1 cellular context compared by ENCODE assay signal in the genomic region with DNA sequence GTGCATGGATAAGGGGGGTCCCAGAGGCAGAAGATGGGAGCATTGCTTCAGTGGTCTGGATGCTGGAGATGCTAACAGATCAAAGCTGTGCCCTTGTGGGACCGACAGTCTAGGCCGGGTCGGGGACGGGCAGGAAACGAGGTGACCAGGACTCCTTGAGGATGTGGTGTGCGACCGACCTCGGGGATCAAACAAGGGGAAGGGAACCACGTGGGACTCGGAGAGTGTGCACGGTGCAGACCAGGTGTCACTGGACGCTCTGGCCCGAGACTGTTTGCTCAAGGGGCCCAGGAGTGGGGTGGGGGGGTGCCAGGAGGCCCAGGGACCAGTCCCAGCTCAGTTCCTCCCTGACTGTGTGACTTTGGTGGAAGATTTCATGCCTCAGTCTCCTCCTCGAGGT.
TF ChIP-seq lines count a peak whose summit lies in the region.

No MANE protein-coding gene starts in this region.

TF ChIP-seq in HepG2, 621 proteins besides CTCF, POLR2A, EP300 and RAD21 (continued from another document and continues in another):
- TF ChIP-seq, protein P1, sequence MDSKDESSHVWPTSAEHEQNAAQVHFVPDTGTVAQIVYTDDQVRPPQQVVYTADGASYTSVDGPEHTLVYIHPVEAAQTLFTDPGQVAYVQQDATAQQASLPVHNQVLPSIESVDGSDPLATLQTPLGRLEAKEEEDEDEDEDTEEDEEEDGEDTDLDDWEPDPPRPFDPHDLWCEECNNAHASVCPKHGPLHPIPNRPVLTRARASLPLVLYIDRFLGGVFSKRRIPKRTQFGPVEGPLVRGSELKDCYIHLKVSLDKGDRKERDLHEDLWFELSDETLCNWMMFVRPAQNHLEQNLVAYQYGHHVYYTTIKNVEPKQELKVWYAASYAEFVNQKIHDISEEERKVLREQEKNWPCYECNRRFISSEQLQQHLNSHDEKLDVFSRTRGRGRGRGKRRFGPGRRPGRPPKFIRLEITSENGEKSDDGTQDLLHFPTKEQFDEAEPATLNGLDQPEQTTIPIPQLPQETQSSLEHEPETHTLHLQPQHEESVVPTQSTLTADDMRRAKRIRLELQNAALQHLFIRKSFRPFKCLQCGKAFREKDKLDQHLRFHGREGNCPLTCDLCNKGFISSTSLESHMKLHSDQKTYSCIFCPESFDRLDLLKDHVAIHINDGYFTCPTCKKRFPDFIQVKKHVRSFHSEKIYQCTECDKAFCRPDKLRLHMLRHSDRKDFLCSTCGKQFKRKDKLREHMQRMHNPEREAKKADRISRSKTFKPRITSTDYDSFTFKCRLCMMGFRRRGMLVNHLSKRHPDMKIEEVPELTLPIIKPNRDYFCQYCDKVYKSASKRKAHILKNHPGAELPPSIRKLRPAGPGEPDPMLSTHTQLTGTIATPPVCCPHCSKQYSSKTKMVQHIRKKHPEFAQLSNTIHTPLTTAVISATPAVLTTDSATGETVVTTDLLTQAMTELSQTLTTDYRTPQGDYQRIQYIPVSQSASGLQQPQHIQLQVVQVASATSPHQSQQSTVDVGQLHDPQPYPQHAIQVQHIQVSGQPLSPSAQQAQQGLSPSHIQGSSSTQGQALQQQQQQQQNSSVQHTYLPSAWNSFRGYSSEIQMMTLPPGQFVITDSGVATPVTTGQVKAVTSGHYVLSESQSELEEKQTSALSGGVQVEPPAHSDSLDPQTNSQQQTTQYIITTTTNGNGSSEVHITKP (CRISPR knock-in tag; IDR thresholded peaks at IDR 0.05; ENCODE audit: low read depth), result no peak
- no peak for TF ChIP-seq ZNF776 (CRISPR knock-in tag; IDR thresholded peaks at IDR 0.05)
- no peak for TF ChIP-seq ZNF589 (CRISPR knock-in tag; conservative IDR thresholded peaks at IDR 0.05)
- TF ChIP-seq SAFB2 (CRISPR knock-in tag; IDR thresholded peaks at IDR 0.05; ENCODE audit: borderline replicate concordance, low read depth), result no peak
- no peak for TF ChIP-seq HNF4G (IDR thresholded peaks at IDR 0.05; ENCODE audit: borderline replicate concordance, low read depth, low read length)
- TF ChIP-seq HNF4G (CRISPR knock-in tag; IDR thresholded peaks at IDR 0.05; ENCODE audit: borderline replicate concordance, low read depth), result no peak
- no peak for TF ChIP-seq XRCC5 (optimal IDR thresholded peaks at IDR 0.05; ENCODE audit: low read length)
- TF ChIP-seq, protein P2, sequence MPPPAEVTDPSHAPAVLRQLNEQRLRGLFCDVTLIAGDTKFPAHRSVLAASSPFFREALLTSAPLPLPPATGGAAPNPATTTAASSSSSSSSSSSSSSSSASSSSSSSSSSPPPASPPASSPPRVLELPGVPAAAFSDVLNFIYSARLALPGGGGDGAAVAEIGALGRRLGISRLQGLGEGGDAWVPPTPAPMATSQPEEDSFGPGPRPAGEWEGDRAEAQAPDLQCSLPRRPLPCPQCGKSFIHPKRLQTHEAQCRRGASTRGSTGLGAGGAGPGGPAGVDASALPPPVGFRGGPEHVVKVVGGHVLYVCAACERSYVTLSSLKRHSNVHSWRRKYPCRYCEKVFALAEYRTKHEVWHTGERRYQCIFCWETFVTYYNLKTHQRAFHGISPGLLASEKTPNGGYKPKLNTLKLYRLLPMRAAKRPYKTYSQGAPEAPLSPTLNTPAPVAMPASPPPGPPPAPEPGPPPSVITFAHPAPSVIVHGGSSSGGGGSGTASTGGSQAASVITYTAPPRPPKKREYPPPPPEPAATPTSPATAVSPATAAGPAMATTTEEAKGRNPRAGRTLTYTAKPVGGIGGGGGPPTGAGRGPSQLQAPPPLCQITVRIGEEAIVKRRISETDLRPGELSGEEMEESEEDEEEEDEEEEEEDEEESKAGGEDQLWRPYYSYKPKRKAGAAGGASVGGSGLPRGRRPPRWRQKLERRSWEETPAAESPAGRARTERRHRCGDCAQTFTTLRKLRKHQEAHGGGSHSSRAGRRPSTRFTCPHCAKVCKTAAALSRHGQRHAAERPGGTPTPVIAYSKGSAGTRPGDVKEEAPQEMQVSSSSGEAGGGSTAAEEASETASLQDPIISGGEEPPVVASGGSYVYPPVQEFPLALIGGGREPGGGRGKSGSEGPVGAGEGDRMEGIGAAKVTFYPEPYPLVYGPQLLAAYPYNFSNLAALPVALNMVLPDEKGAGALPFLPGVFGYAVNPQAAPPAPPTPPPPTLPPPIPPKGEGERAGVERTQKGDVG (CRISPR knock-in tag; IDR thresholded peaks at IDR 0.05; ENCODE audit: borderline replicate concordance), result no peak
- no peak for TF ChIP-seq TGIF2 (CRISPR knock-in tag; IDR thresholded peaks at IDR 0.05)
- TF ChIP-seq, protein P3, sequence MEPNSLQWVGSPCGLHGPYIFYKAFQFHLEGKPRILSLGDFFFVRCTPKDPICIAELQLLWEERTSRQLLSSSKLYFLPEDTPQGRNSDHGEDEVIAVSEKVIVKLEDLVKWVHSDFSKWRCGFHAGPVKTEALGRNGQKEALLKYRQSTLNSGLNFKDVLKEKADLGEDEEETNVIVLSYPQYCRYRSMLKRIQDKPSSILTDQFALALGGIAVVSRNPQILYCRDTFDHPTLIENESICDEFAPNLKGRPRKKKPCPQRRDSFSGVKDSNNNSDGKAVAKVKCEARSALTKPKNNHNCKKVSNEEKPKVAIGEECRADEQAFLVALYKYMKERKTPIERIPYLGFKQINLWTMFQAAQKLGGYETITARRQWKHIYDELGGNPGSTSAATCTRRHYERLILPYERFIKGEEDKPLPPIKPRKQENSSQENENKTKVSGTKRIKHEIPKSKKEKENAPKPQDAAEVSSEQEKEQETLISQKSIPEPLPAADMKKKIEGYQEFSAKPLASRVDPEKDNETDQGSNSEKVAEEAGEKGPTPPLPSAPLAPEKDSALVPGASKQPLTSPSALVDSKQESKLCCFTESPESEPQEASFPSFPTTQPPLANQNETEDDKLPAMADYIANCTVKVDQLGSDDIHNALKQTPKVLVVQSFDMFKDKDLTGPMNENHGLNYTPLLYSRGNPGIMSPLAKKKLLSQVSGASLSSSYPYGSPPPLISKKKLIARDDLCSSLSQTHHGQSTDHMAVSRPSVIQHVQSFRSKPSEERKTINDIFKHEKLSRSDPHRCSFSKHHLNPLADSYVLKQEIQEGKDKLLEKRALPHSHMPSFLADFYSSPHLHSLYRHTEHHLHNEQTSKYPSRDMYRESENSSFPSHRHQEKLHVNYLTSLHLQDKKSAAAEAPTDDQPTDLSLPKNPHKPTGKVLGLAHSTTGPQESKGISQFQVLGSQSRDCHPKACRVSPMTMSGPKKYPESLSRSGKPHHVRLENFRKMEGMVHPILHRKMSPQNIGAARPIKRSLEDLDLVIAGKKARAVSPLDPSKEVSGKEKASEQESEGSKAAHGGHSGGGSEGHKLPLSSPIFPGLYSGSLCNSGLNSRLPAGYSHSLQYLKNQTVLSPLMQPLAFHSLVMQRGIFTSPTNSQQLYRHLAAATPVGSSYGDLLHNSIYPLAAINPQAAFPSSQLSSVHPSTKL (CRISPR knock-in tag; IDR thresholded peaks at IDR 0.05), result 0 out of 2 replicates have a peak, but pooled peaks have one; percentile 34
- TF ChIP-seq MAFG (CRISPR knock-in tag; IDR thresholded peaks at IDR 0.05), result no peak
- TF ChIP-seq THYN1 (CRISPR knock-in tag; IDR thresholded peaks at IDR 0.05; ENCODE audit: borderline replicate concordance, low read depth), result no peak
- TF ChIP-seq ZFX (CRISPR knock-in tag; IDR thresholded peaks at IDR 0.05; ENCODE audit: low read depth), result no peak
- no peak for TF ChIP-seq TCF7L2 (IDR thresholded peaks at IDR 0.05; ENCODE audit: low read depth, low read length)
- TF ChIP-seq, protein P4, sequence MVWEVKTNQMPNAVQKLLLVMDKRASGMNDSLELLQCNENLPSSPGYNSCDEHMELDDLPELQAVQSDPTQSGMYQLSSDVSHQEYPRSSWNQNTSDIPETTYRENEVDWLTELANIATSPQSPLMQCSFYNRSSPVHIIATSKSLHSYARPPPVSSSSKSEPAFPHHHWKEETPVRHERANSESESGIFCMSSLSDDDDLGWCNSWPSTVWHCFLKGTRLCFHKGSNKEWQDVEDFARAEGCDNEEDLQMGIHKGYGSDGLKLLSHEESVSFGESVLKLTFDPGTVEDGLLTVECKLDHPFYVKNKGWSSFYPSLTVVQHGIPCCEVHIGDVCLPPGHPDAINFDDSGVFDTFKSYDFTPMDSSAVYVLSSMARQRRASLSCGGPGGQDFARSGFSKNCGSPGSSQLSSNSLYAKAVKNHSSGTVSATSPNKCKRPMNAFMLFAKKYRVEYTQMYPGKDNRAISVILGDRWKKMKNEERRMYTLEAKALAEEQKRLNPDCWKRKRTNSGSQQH (CRISPR knock-in tag; IDR thresholded peaks at IDR 0.05; ENCODE audit: low read depth), result 0 out of 2 replicates have a peak, but pooled peaks have one; percentile 46
- no peak for TF ChIP-seq SALL2 (CRISPR knock-in tag; IDR thresholded peaks at IDR 0.05)
- TF ChIP-seq, protein P5, sequence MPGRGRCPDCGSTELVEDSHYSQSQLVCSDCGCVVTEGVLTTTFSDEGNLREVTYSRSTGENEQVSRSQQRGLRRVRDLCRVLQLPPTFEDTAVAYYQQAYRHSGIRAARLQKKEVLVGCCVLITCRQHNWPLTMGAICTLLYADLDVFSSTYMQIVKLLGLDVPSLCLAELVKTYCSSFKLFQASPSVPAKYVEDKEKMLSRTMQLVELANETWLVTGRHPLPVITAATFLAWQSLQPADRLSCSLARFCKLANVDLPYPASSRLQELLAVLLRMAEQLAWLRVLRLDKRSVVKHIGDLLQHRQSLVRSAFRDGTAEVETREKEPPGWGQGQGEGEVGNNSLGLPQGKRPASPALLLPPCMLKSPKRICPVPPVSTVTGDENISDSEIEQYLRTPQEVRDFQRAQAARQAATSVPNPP (CRISPR knock-in tag; IDR thresholded peaks at IDR 0.05), result no peak
- no peak for TF ChIP-seq NR2C2 (CRISPR knock-in tag; IDR thresholded peaks at IDR 0.05; ENCODE audit: borderline replicate concordance)
- no peak for TF ChIP-seq ZNF501 (CRISPR knock-in tag; IDR thresholded peaks at IDR 0.05)
- 0 out of 2 replicates have a peak, but pooled peaks have one; percentile 20 for TF ChIP-seq KDM2A (CRISPR knock-in tag; IDR thresholded peaks at IDR 0.05; ENCODE audit: borderline replicate concordance, low read depth)
- TF ChIP-seq, protein P6, sequence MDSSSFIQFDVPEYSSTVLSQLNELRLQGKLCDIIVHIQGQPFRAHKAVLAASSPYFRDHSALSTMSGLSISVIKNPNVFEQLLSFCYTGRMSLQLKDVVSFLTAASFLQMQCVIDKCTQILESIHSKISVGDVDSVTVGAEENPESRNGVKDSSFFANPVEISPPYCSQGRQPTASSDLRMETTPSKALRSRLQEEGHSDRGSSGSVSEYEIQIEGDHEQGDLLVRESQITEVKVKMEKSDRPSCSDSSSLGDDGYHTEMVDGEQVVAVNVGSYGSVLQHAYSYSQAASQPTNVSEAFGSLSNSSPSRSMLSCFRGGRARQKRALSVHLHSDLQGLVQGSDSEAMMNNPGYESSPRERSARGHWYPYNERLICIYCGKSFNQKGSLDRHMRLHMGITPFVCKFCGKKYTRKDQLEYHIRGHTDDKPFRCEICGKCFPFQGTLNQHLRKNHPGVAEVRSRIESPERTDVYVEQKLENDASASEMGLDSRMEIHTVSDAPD (CRISPR knock-in tag; IDR thresholded peaks at IDR 0.05), result no peak
- TF ChIP-seq, protein P7, sequence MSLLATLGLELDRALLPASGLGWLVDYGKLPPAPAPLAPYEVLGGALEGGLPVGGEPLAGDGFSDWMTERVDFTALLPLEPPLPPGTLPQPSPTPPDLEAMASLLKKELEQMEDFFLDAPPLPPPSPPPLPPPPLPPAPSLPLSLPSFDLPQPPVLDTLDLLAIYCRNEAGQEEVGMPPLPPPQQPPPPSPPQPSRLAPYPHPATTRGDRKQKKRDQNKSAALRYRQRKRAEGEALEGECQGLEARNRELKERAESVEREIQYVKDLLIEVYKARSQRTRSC (CRISPR knock-in tag; IDR thresholded peaks at IDR 0.05; ENCODE audit: low read depth), result no peak
- TF ChIP-seq KLF12 (CRISPR knock-in tag; IDR thresholded peaks at IDR 0.05; ENCODE audit: borderline replicate concordance), result no peak
- no peak for TF ChIP-seq NR3C1 (CRISPR knock-in tag; IDR thresholded peaks at IDR 0.05)
- TF ChIP-seq TAF15 (IDR thresholded peaks at IDR 0.05; ENCODE audit: low read depth, low read length, poor library complexity, severe bottlenecking), result no peak
- TF ChIP-seq ZIK1 (CRISPR knock-in tag; IDR thresholded peaks at IDR 0.05; ENCODE audit: borderline replicate concordance, low read depth), result no peak
- TF ChIP-seq CHD4 (IDR thresholded peaks at IDR 0.05; ENCODE audit: borderline replicate concordance, low read length), result no peak
- TF ChIP-seq, protein P8, sequence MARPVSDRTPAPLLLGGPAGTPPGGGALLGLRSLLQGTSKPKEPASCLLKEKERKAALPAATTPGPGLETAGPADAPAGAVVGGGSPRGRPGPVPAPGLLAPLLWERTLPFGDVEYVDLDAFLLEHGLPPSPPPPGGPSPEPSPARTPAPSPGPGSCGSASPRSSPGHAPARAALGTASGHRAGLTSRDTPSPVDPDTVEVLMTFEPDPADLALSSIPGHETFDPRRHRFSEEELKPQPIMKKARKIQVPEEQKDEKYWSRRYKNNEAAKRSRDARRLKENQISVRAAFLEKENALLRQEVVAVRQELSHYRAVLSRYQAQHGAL (CRISPR knock-in tag; IDR thresholded peaks at IDR 0.05; ENCODE audit: not compliant biosample characterization), result no peak
- no peak for TF ChIP-seq ELF4 (CRISPR knock-in tag; IDR thresholded peaks at IDR 0.05; ENCODE audit: borderline replicate concordance)
- 0 out of 2 replicates have a peak, but pooled peaks have one; percentile 19 for TF ChIP-seq SOX5 (CRISPR knock-in tag; IDR thresholded peaks at IDR 0.05; ENCODE audit: borderline replicate concordance)
- no peak for TF ChIP-seq SIN3A (IDR thresholded peaks at IDR 0.05; ENCODE audit: borderline replicate concordance, low read depth, low read length)
- no peak for TF ChIP-seq ZNF816 (CRISPR knock-in tag; IDR thresholded peaks at IDR 0.05; ENCODE audit: borderline replicate concordance)
- no peak for TF ChIP-seq ATAD3A (CRISPR knock-in tag; IDR thresholded peaks at IDR 0.05)
- TF ChIP-seq, protein P9, sequence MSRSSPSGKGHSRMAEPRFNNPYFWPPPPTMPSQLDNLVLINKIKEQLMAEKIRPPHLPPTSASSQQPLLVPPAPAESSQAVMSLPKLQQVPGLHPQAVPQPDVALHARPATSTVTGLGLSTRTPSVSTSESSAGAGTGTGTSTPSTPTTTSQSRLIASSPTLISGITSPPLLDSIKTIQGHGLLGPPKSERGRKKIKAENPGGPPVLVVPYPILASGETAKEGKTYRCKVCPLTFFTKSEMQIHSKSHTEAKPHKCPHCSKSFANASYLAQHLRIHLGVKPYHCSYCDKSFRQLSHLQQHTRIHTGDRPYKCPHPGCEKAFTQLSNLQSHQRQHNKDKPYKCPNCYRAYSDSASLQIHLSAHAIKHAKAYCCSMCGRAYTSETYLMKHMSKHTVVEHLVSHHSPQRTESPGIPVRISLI (CRISPR knock-in tag; IDR thresholded peaks at IDR 0.05; ENCODE audit: borderline replicate concordance), result no peak
- TF ChIP-seq RCOR2 (CRISPR knock-in tag; IDR thresholded peaks at IDR 0.05), result no peak
- TF ChIP-seq POLR2AphosphoS5 (IDR thresholded peaks at IDR 0.05; ENCODE audit: low read depth, low read length), result no peak
- TF ChIP-seq, protein P10, sequence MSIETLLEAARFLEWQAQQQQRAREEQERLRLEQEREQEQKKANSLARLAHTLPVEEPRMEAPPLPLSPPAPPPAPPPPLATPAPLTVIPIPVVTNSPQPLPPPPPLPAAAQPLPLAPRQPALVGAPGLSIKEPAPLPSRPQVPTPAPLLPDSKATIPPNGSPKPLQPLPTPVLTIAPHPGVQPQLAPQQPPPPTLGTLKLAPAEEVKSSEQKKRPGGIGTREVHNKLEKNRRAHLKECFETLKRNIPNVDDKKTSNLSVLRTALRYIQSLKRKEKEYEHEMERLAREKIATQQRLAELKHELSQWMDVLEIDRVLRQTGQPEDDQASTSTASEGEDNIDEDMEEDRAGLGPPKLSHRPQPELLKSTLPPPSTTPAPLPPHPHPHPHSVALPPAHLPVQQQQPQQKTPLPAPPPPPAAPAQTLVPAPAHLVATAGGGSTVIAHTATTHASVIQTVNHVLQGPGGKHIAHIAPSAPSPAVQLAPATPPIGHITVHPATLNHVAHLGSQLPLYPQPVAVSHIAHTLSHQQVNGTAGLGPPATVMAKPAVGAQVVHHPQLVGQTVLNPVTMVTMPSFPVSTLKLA (IDR thresholded peaks at IDR 0.05), result peak; percentile 33; the same call in 1 of the 2 replicates
- no peak for TF ChIP-seq MBD4 (IDR thresholded peaks at IDR 0.05; ENCODE audit: borderline replicate concordance, low read length)
